Comparison of ENCODE assay signal across 8 cellular contexts in genomic region chr9:109918359-109919163, GRCh38.
A peak's percentile ranks its signal among the peaks of the same experiment; 100 is the strongest.
DNase-seq lines count a peak whose midpoint lies in the region; ATAC-seq and TF ChIP-seq lines count a peak whose summit lies in the region.

No MANE protein-coding gene starts in this region.

- CTCF ChIA-PET in activated naive CD4-positive, alpha-beta T cell treated with anti-CD3 and anti-CD28 coated beads, Interleukin-2, amount 10 ng/mL, durations not matched to agents 7 days and 5 days (lab: Charles Lee): interaction anchor here (1.4 to 1.5 kb wide), 4 partner anchors 12 to 54 kb away, joined by 3 to 5 read pairs (median 4); no protein-coding TSS in a partner anchor

- DNase-seq in NCI-H146 treated with DMSO at 0.1 percent for 48 hours (lab: John Stamatoyannopoulos, UW; ENCODE audit: unreplicated experiment) (peak; percentile 79), left lung (no peak), suprapubic skin (ENCODE audit: low spot score in 2 of 2) (no peak), HFFc6 (no peak)
- peak; percentile 48 for DNase-seq in activated naive CD4-positive, alpha-beta T cell treated with anti-CD3 and anti-CD28 coated beads, Interleukin-2, amount 10 ng/mL, durations not matched to agents 7 days and 5 days
- peak; percentile 22 for DNase-seq in stimulated activated CD4-positive, alpha-beta T cell treated with anti-CD3 and anti-CD28 coated beads, Interleukin-4, amount 100 ng/mL, for 1 hour

- H3K4me3 Mint-ChIP-seq in activated naive CD4-positive, alpha-beta T cell treated with anti-CD3 and anti-CD28 coated beads, Interleukin-2, amount 10 ng/mL, durations not matched to agents 7 days and 5 days: peak overlapping the region; percentile 24
- H3K4me3 Mint-ChIP-seq in HFFc6: no peak overlapping the region

- no peak overlapping the region for H3K27ac ChIP-seq in left lung
- H3K27ac ChIP-seq in suprapubic skin: no peak overlapping the region

- ATAC-seq in GM18517 (IDR thresholded peaks at IDR 0.05; ENCODE audit: unreplicated experiment) (peak; percentile 69), HG02623 (IDR thresholded peaks at IDR 0.05; ENCODE audit: unreplicated experiment) (peak; percentile 51), left lung (no peak)

- no peaks in the 10 kb centered on the region for H3K36me3 ChIP-seq in left lung
- H3K36me3 ChIP-seq in suprapubic skin: no peaks in the 10 kb centered on the region

- H3K36me3 Mint-ChIP-seq in activated naive CD4-positive, alpha-beta T cell treated with anti-CD3 and anti-CD28 coated beads, Interleukin-2, amount 10 ng/mL, durations not matched to agents 7 days and 5 days: peaks cover 3% of the 10 kb centered on the region
- H3K36me3 Mint-ChIP-seq in HFFc6 (ENCODE audit: low read depth): no peaks in the 10 kb centered on the region

- TF ChIP-seq CTCF in left lung (IDR thresholded peaks at IDR 0.05): no peak
- no peak for TF ChIP-seq CTCF in suprapubic skin (IDR thresholded peaks at IDR 0.05)
- TF ChIP-seq CTCF in HFFc6 (IDR thresholded peaks at IDR 0.05): no peak

- H3K4me1 ChIP-seq in left lung (peaks cover 0 to 3% of the 10 kb centered on the region in 2 donors), suprapubic skin (peaks cover 23% of the 10 kb centered on the region)

- no peaks in the 10 kb centered on the region for H3K27me3 Mint-ChIP-seq in activated naive CD4-positive, alpha-beta T cell treated with anti-CD3 and anti-CD28 coated beads, Interleukin-2, amount 10 ng/mL, durations not matched to agents 7 days and 5 days
- no peaks in the 10 kb centered on the region for H3K27me3 Mint-ChIP-seq in HFFc6 (ENCODE audit: insufficient read depth)

- TF ChIP-seq POLR2A in suprapubic skin (IDR thresholded peaks at IDR 0.05): no peak

- no peak for TF ChIP-seq EP300 in suprapubic skin (IDR thresholded peaks at IDR 0.05)

- intact Hi-C loops in left lung (cut with DNase I): no loop called here

- WGBS in suprapubic skin: 58% methylated on average over 11 of the region's 11 CpGs

- H3K27me3 ChIP-seq in left lung: no peaks in the 10 kb centered on the region
- H3K27me3 ChIP-seq in suprapubic skin: no peaks in the 10 kb centered on the region

- H3K9me3 ChIP-seq in left lung: no peaks in the 10 kb centered on the region
- no peaks in the 10 kb centered on the region for H3K9me3 ChIP-seq in suprapubic skin

- H3K4me3 ChIP-seq in left lung: no peak overlapping the region
- H3K4me3 ChIP-seq in suprapubic skin: no peak overlapping the region

- peaks cover 3% of the 10 kb centered on the region for H3K9me3 Mint-ChIP-seq in activated naive CD4-positive, alpha-beta T cell treated with anti-CD3 and anti-CD28 coated beads, Interleukin-2, amount 10 ng/mL, durations not matched to agents 7 days and 5 days
- no peaks in the 10 kb centered on the region for H3K9me3 Mint-ChIP-seq in HFFc6

- H3K27ac Mint-ChIP-seq in activated naive CD4-positive, alpha-beta T cell treated with anti-CD3 and anti-CD28 coated beads, Interleukin-2, amount 10 ng/mL, durations not matched to agents 7 days and 5 days: peak overlapping the region; percentile 92
- H3K27ac Mint-ChIP-seq in HFFc6: no peak overlapping the region

- peaks cover 34% of the 10 kb centered on the region for H3K4me1 Mint-ChIP-seq in activated naive CD4-positive, alpha-beta T cell treated with anti-CD3 and anti-CD28 coated beads, Interleukin-2, amount 10 ng/mL, durations not matched to agents 7 days and 5 days
- peaks cover 23% of the 10 kb centered on the region for H3K4me1 Mint-ChIP-seq in HFFc6 (ENCODE audit: low read depth)

Comparison
In these comparisons a context has a peak if more than half of its experiments do, and no peak if none do; other contexts are left out.
1. DNase-seq: peak in NCI-H146 treated with DMSO at 0.1 percent for 48 hours (single experiment), activated naive CD4-positive, alpha-beta T cell treated with anti-CD3 and anti-CD28 coated beads, Interleukin-2, amount 10 ng/mL, durations not matched to agents 7 days and 5 days (single experiment) and stimulated activated CD4-positive, alpha-beta T cell treated with anti-CD3 and anti-CD28 coated beads, Interleukin-4, amount 100 ng/mL, for 1 hour (single experiment); none in left lung (0 of 2), suprapubic skin (0 of 2) and HFFc6 (single experiment).